24 cellular contexts compared by ENCODE assay signal in the genomic region with DNA sequence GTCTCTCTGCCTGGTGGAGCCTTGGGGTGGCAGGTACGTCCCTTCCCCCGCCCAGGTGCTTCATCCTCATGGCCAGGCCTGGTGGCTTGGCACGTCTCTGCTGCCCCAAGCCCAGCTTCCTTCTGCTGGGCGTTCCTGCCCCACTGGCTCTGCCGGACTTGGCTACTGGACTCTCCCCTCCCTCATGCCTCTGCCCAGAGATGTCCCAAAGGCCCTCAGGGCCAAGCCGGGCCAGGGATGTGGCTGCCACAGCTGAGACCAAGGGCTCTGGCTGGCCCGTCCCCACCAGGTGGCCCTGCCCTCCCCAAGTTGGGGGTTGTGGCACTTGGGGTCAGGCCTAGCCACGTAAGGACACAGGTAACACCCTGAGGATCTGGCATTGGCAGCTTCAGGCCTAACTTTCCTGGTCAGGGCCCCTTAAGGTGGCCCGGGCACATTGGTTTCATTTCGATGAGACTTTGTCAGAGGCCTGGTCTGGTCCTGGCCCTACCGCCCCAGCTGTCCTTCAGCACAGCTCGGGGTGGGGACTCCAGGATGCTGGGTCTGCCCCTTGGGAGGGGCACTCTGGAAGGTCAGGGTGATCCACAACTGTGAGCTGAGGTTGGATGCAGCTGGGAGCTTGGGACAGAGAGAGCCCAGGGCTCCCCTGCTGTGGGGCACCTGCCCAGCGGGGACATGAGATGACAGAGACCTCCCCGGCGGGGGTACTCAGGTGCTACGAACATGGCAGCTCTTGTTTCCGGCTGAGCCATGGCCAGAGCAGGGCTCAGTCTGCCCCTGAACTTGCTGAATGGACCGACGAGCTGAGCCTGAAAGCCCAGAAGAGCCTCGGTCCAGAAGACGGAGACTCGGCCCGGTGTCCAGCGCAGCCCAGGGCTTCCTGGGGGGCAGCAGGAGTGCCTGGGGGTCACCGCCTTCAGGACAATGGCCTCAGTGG. TPM values are rescaled to one million over a fixed set of nuclear protein-coding genes. Genes with fewer than 3 reads are reported as not detected.
DNase-seq lines count a peak whose midpoint lies in the region; ATAC-seq and TF ChIP-seq lines count a peak whose summit lies in the region.
"Had no signal": no experiment of that assay in that cellular context is flagged by ENCODE, and none has a peak within 500 bp of the region (broad histone marks: within the 10 kb centered on the region; RNA-seq: fewer than 3 reads in every experiment).

No MANE protein-coding gene starts in this region.

- H3K36me3 ChIP-seq in stomach (peaks cover 12 to 31% (median 27%) of the 10 kb centered on the region in 4 donors), esophagus squamous epithelium (peaks cover 0 to 35% (median 0%) of the 10 kb centered on the region in 3 donors)

- no peaks in the 10 kb centered on the region for H3K9me3 Mint-ChIP-seq in activated T-helper 2 cell treated with anti-CD3 and anti-CD28 coated beads, Interferon-gamma antibody, Interleukin-2, Interleukin-4, amounts not matched to agents 10 μg/mL and 5 μg/mL and 100 μg/mL, durations not matched to agents 14 hours and 24 hours and 36 hours
- H3K9me3 Mint-ChIP-seq: immature natural killer cell; stimulated activated effector memory CD8-positive, alpha-beta T cell treated with anti-CD3 and anti-CD28 coated beads, Interleukin-12 subunit alpha, Interleukin-12 subunit beta, amount 100 ng/mL, for 72 hours had no signal

- intact Hi-C loops in stomach (cut with DNase I; ENCODE audit: low total_unique reads): no loop called here
- intact Hi-C loops in activated T-helper 2 cell treated with anti-CD3 and anti-CD28 coated beads, Interferon-gamma antibody, Interleukin-2, Interleukin-4, amounts not matched to agents 10 μg/mL and 5 μg/mL and 100 μg/mL, durations not matched to agents 14 hours and 24 hours and 36 hours (cut with micrococcal nuclease): no loop called here
- intact Hi-C loops in esophagus squamous epithelium (cut with DNase I): no loop called here

- no peak for TF ChIP-seq POLR2A in stomach (IDR thresholded peaks at IDR 0.05)
- no peak for TF ChIP-seq POLR2A in esophagus squamous epithelium (IDR thresholded peaks at IDR 0.05)

- H3K4me3 ChIP-seq in stomach: peak overlapping the region in 3 of 4 donors; percentile 47 to 55 (median 48)
- H3K4me3 ChIP-seq in esophagus squamous epithelium: no peak overlapping the region
- H3K4me3 ChIP-seq: coronary artery, gastroesophageal sphincter had no signal

- WGBS in stomach, 5 donors: 65 to 77% (median 69%) methylated on average over 10 to 25 of the region's 25 CpGs
- 61 to 100% methylated on average over 2 to 3 of the region's 25 CpGs for WGBS in esophagus squamous epithelium, 2 donors

- TF ChIP-seq CTCF in stomach (IDR thresholded peaks at IDR 0.05) (no peak), esophagus squamous epithelium (IDR thresholded peaks at IDR 0.05) (no peak)

- H3K9me3 ChIP-seq in stomach (no peaks in the 10 kb centered on the region), esophagus squamous epithelium (no peaks in the 10 kb centered on the region)
- H3K9me3 ChIP-seq: gastroesophageal sphincter had no signal

- H3K4me1 Mint-ChIP-seq in activated T-helper 2 cell treated with anti-CD3 and anti-CD28 coated beads, Interferon-gamma antibody, Interleukin-2, Interleukin-4, amounts not matched to agents 10 μg/mL and 5 μg/mL and 100 μg/mL, durations not matched to agents 14 hours and 24 hours and 36 hours (ENCODE audit: low read depth): peaks cover 10% of the 10 kb centered on the region

- DNase-seq in activated effector memory CD4-positive, alpha-beta T cell treated with anti-CD3 and anti-CD28 coated beads, Interleukin-2, amount 50 U/mL, for 16 hours: peak; percentile 61
- no peak for DNase-seq in activated effector memory CD4-positive, alpha-beta T cell treated with Interleukin-2 at 50 U/mL for 16 hours
- DNase-seq in left lobe of liver (ENCODE audit: low spot score): no peak
- peak; percentile 82 for DNase-seq in stomach
- DNase-seq in activated T-helper 2 cell treated with anti-CD3 and anti-CD28 coated beads, Interferon-gamma antibody, Interleukin-2, Interleukin-4, amounts not matched to agents 10 μg/mL and 5 μg/mL and 100 μg/mL, durations not matched to agents 14 hours and 24 hours and 36 hours (ENCODE audit: low spot score): no peak
- no peak for DNase-seq in COLO668 (lab: John Stamatoyannopoulos, UW; ENCODE audit: unreplicated experiment)
- no peak for DNase-seq in esophagus squamous epithelium (lab: John Stamatoyannopoulos, UW)
- DNase-seq: activated CD4-positive, CD25-positive, alpha-beta regulatory T cell treated with anti-CD3 and anti-CD28 coated beads, Interleukin-2, amount 50 U/mL, for 72 hours; activated CD8-positive, alpha-beta memory T cell treated with anti-CD3 and anti-CD28 coated beads, Interleukin-2, amount 10 ng/mL, durations not matched to agents 7 days and 5 days; activated naive CD4-positive, alpha-beta T cell; immature natural killer cell; KG1; NCI-H1105; NCI-H2227 treated with DMSO at 0.1 percent for 48 hours; T-helper 2 cell had no signal

- peaks cover 17 to 61% (median 43%) of the 10 kb centered on the region in 4 donors for H3K4me1 ChIP-seq in stomach
- peaks cover 8 to 15% (median 11%) of the 10 kb centered on the region in 3 donors for H3K4me1 ChIP-seq in esophagus squamous epithelium

- no peak overlapping the region for H3K27ac Mint-ChIP-seq in activated T-helper 2 cell treated with anti-CD3 and anti-CD28 coated beads, Interferon-gamma antibody, Interleukin-2, Interleukin-4, amounts not matched to agents 10 μg/mL and 5 μg/mL and 100 μg/mL, durations not matched to agents 14 hours and 24 hours and 36 hours
- H3K27ac Mint-ChIP-seq: activated CD8-positive, alpha-beta memory T cell treated with anti-CD3 and anti-CD28 coated beads, Interleukin-2, amount 10 ng/mL, durations not matched to agents 7 days and 5 days; immature natural killer cell; stimulated activated effector memory CD8-positive, alpha-beta T cell treated with anti-CD3 and anti-CD28 coated beads, Interleukin-12 subunit alpha, Interleukin-12 subunit beta, amount 100 ng/mL, for 72 hours had no signal

- H3K36me3 Mint-ChIP-seq in activated T-helper 2 cell treated with anti-CD3 and anti-CD28 coated beads, Interferon-gamma antibody, Interleukin-2, Interleukin-4, amounts not matched to agents 10 μg/mL and 5 μg/mL and 100 μg/mL, durations not matched to agents 14 hours and 24 hours and 36 hours (ENCODE audit: low read depth): peaks cover 9% of the 10 kb centered on the region

- H3K27ac ChIP-seq in stomach (peak overlapping the region; percentile 8 to 78 (median 55)), esophagus squamous epithelium (no peak overlapping the region)
- H3K27ac ChIP-seq: coronary artery, gastroesophageal sphincter, HL-60, RWPE1 had no signal

- H3K27me3 Mint-ChIP-seq in activated T-helper 2 cell treated with anti-CD3 and anti-CD28 coated beads, Interferon-gamma antibody, Interleukin-2, Interleukin-4, amounts not matched to agents 10 μg/mL and 5 μg/mL and 100 μg/mL, durations not matched to agents 14 hours and 24 hours and 36 hours (ENCODE audit: low read depth): no peaks in the 10 kb centered on the region
- H3K27me3 Mint-ChIP-seq: activated CD8-positive, alpha-beta memory T cell treated with anti-CD3 and anti-CD28 coated beads, Interleukin-2, amount 10 ng/mL, durations not matched to agents 7 days and 5 days had no signal

- H3K4me3 Mint-ChIP-seq in activated T-helper 2 cell treated with anti-CD3 and anti-CD28 coated beads, Interferon-gamma antibody, Interleukin-2, Interleukin-4, amounts not matched to agents 10 μg/mL and 5 μg/mL and 100 μg/mL, durations not matched to agents 14 hours and 24 hours and 36 hours (ENCODE audit: low read depth): no peak overlapping the region
- H3K4me3 Mint-ChIP-seq: activated CD8-positive, alpha-beta memory T cell treated with anti-CD3 and anti-CD28 coated beads, Interleukin-2, amount 10 ng/mL, durations not matched to agents 7 days and 5 days; immature natural killer cell had no signal

- no peak for TF ChIP-seq EP300 in stomach (IDR thresholded peaks at IDR 0.05)

- ATAC-seq in SK-N-SH treated with all-trans-retinoic acid at 6 μM for 48 hours: peak; percentile 2; the same call in 1 of the 3 replicates
- ATAC-seq in left lobe of liver: peak; percentile 6
- ATAC-seq: activated CD8-positive, alpha-beta memory T cell treated with anti-CD3 and anti-CD28 coated beads, Interleukin-2, amount 10 ng/mL, durations not matched to agents 7 days and 5 days; gastroesophageal sphincter; stimulated activated effector memory CD8-positive, alpha-beta T cell treated with anti-CD3 and anti-CD28 coated beads, Interleukin-12 subunit alpha, Interleukin-12 subunit beta, amount 100 ng/mL, for 72 hours had no signal

- H3K27me3 ChIP-seq in stomach (peaks cover 0 to 22% (median 7%) of the 10 kb centered on the region in 3 donors), esophagus squamous epithelium (peaks cover 0 to 18% (median 0%) of the 10 kb centered on the region in 4 donors)

RNA-seq across cellular contexts. Expression of a gene that starts 2.9 kb away (rescaled TPM):
- 2.6 TPM for total RNA-seq in left lobe of liver
- 100 to 1,000 TPM in 1 of 5 donors, 10 to 100 TPM in 1, 1 to 10 TPM in 1, not detected in 2; 6.4 to 108 (median 20.1) TPM for total RNA-seq in stomach
- polyA plus RNA-seq in stomach: 10 to 100 TPM in 1 of 3 donors, 1 to 10 TPM in 2; 1.3 to 14.5 (median 8.1) TPM
- 0.41 and 0.80 TPM in 2 replicates for total RNA-seq in activated T-helper 2 cell treated with anti-CD3 and anti-CD28 coated beads, Interferon-gamma antibody, Interleukin-2, Interleukin-4, amounts not matched to agents 10 μg/mL and 5 μg/mL and 100 μg/mL, durations not matched to agents 14 hours and 24 hours and 36 hours
- 1 to 10 TPM in 3 of 4 donors, under 1 TPM in 1; 0.82 to 8.0 (median 2.3) TPM for total RNA-seq in esophagus squamous epithelium
- total RNA-seq: Daoy, osteocyte, urinary bladder had no signal
- polyA plus RNA-seq: immature natural killer cell, urinary bladder had no signal

RNA-seq across cellular contexts. Expression of a gene that starts 37.9 kb away (rescaled TPM):
- total RNA-seq in left lobe of liver: 17.3 TPM
- total RNA-seq in stomach: 10 to 100 TPM; 17.4 to 70.7 (median 35.6) TPM
- polyA plus RNA-seq in stomach: 10 to 100 TPM in 2 of 3 donors, 1 to 10 TPM in 1; 8.8 to 25.1 (median 11.2) TPM
- 45.4 and 45.8 TPM in 2 replicates for total RNA-seq in activated T-helper 2 cell treated with anti-CD3 and anti-CD28 coated beads, Interferon-gamma antibody, Interleukin-2, Interleukin-4, amounts not matched to agents 10 μg/mL and 5 μg/mL and 100 μg/mL, durations not matched to agents 14 hours and 24 hours and 36 hours
- total RNA-seq in esophagus squamous epithelium: 10 to 100 TPM; 13.4 to 21.5 (median 19.0) TPM

Comparison
In these comparisons a context has a peak if more than half of its experiments do, and no peak if none do; other contexts are left out.
1. DNase-seq: peak in activated effector memory CD4-positive, alpha-beta T cell treated with anti-CD3 and anti-CD28 coated beads, Interleukin-2, amount 50 U/mL, for 16 hours (single experiment) and stomach (single experiment); none in activated effector memory CD4-positive, alpha-beta T cell treated with Interleukin-2 at 50 U/mL for 16 hours (single experiment), left lobe of liver (single experiment), activated T-helper 2 cell treated with anti-CD3 and anti-CD28 coated beads, Interferon-gamma antibody, Interleukin-2, Interleukin-4, amounts not matched to agents 10 μg/mL and 5 μg/mL and 100 μg/mL, durations not matched to agents 14 hours and 24 hours and 36 hours (single experiment), COLO668 (single experiment) and esophagus squamous epithelium (single experiment).
2. H3K27ac ChIP-seq: peak in stomach (5 of 5); none in esophagus squamous epithelium (0 of 4).
3. H3K4me3 ChIP-seq: peak in stomach (3 of 4); none in esophagus squamous epithelium (0 of 4).